20 cellular contexts compared by ENCODE assay signal in genomic region chr6:2872417-2873358, GRCh38. TPM values are rescaled to one million over a fixed set of nuclear protein-coding genes. Genes with fewer than 3 reads are reported as not detected.
DNase-seq lines count a peak whose midpoint lies in the region; TF ChIP-seq lines count a peak whose summit lies in the region.
"Had no signal": no experiment of that assay in that cellular context is flagged by ENCODE, and none has a peak within 500 bp of the region (broad histone marks: within the 10 kb centered on the region; RNA-seq: fewer than 3 reads in every experiment).

No MANE protein-coding gene starts in this region.

- H3K9me3 ChIP-seq in OCI-LY7 (ENCODE audit: low read length): peaks cover 26% of the 10 kb centered on the region
- peaks cover 0 to 5% (median 0%) of the 10 kb centered on the region in 8 donors for H3K9me3 ChIP-seq in spleen
- H3K9me3 ChIP-seq in suprapubic skin: no peaks in the 10 kb centered on the region
- H3K9me3 ChIP-seq: breast epithelium, heart right ventricle, thyroid gland had no signal

- peaks cover 16% of the 10 kb centered on the region for H3K36me3 Mint-ChIP-seq in T-helper 1 cell treated with Interleukin-12 subunit alpha and Interleukin-12 subunit beta and Interleukin-4 antibody, amounts not matched to agents 30 μg/mL and 1 μg/mL, for 36 hours (ENCODE audit: low read depth)

- H3K27ac ChIP-seq in OCI-LY7 (ENCODE audit: low read depth, low read length, poor library complexity, severe bottlenecking): peak overlapping the region; percentile 17
- peak overlapping the region in 5 of 8 donors; percentile 15 to 98 (median 95) for H3K27ac ChIP-seq in spleen
- no peak overlapping the region for H3K27ac ChIP-seq in suprapubic skin
- H3K27ac ChIP-seq: 22Rv1, breast epithelium, C4-2B, heart right ventricle, thyroid gland had no signal

- peaks cover 70% of the 10 kb centered on the region for H3K79me2 ChIP-seq in OCI-LY7 (ENCODE audit: insufficient read depth, low read depth, low read length)

- H3K27me3 ChIP-seq in spleen (replicated peaks in 1 of 7) (no peaks in the 10 kb centered on the region), suprapubic skin (no peaks in the 10 kb centered on the region)
- H3K27me3 ChIP-seq: breast epithelium, heart right ventricle, thyroid gland had no signal

- TF ChIP-seq CTCF in OCI-LY7 (conservative IDR thresholded peaks at IDR 0.05; ENCODE audit: low read length): no peak
- no peak for TF ChIP-seq CTCF in fibroblast of pulmonary artery (IDR thresholded peaks at IDR 0.05; ENCODE audit: low read length, missing control alignments)
- no peak for TF ChIP-seq CTCF in spleen (IDR thresholded peaks at IDR 0.05 in 8 of 11, conservative IDR thresholded peaks at IDR 0.05 in 3 of 11)
- no peak for TF ChIP-seq CTCF in suprapubic skin (IDR thresholded peaks at IDR 0.05)

- 58 to 76% (median 71%) methylated on average over 8 of the region's 8 CpGs for WGBS in spleen, 5 donors
- WGBS in suprapubic skin: 71% methylated on average over 8 of the region's 8 CpGs

- H3K4me3 Mint-ChIP-seq in T-helper 1 cell treated with Interleukin-12 subunit alpha and Interleukin-12 subunit beta and Interleukin-4 antibody, amounts not matched to agents 30 μg/mL and 1 μg/mL, for 36 hours: no peak overlapping the region

- TF ChIP-seq POLR2A in spleen (IDR thresholded peaks at IDR 0.05) (no peak), suprapubic skin (IDR thresholded peaks at IDR 0.05) (no peak)

- DNase-seq in T-helper 1 cell: no peak
- no peak for DNase-seq in OCI-LY7 (ENCODE audit: low spot score)
- DNase-seq in fibroblast of pulmonary artery (ENCODE audit: low read depth): peak; percentile 51
- no peak for DNase-seq in spleen
- no peak for DNase-seq in AG20443 (ENCODE audit: low spot score)
- DNase-seq in ACHN: no peak
- DNase-seq in suprapubic skin (ENCODE audit: low spot score in 2 of 2): no peak
- DNase-seq: activated CD8-positive, alpha-beta memory T cell treated with anti-CD3 and anti-CD28 coated beads, Interleukin-2, amount 50 U/mL, for 48 hours; activated naive CD4-positive, alpha-beta T cell treated with anti-CD3 and anti-CD28 coated beads, Interleukin-2, amount 50 U/mL, for 16 hours; DND-41; heart right ventricle; NCI-H1417 treated with DMSO at 0.1 percent for 48 hours; NCI-H2171 treated with DMSO at 0.1 percent for 48 hours; NCI-H82; stimulated activated CD4-positive, alpha-beta T cell treated with anti-CD3 and anti-CD28 coated beads, Interleukin-1b, Interleukin-23, amount 100 ng/mL, for 48 hours; thyroid gland had no signal

- H3K4me3 ChIP-seq in OCI-LY7 (ENCODE audit: low read depth, low read length, poor library complexity, severe bottlenecking) (no peak overlapping the region), fibroblast of pulmonary artery (replicated peaks; ENCODE audit: low read depth, low read length) (no peak overlapping the region), spleen (no peak overlapping the region), suprapubic skin (no peak overlapping the region)
- H3K4me3 ChIP-seq: breast epithelium, heart right ventricle, thyroid gland had no signal

- peaks cover 49% of the 10 kb centered on the region for H3K36me3 ChIP-seq in OCI-LY7 (ENCODE audit: insufficient read depth, low read length)
- peaks cover 0 to 8% (median 0%) of the 10 kb centered on the region in 6 donors for H3K36me3 ChIP-seq in spleen
- no peaks in the 10 kb centered on the region for H3K36me3 ChIP-seq in suprapubic skin
- H3K36me3 ChIP-seq: breast epithelium, heart right ventricle, thyroid gland had no signal

- H3K4me1 ChIP-seq in OCI-LY7 (ENCODE audit: insufficient read depth, low read length, poor library complexity, severe bottlenecking) (peaks cover 67% of the 10 kb centered on the region), spleen (peaks cover 20 to 72% (median 48%) of the 10 kb centered on the region in 6 donors), suprapubic skin (peaks cover 34% of the 10 kb centered on the region)
- H3K4me1 ChIP-seq: breast epithelium had no signal

- no TSS peak for BruUV-seq in OCI-LY7 (replicated peaks; lab: Mats Ljungman, UMichigan)

- H3K9me2 ChIP-seq in OCI-LY7 (ENCODE audit: insufficient read depth, low read length): no peaks in the 10 kb centered on the region

- no peaks in the 10 kb centered on the region for H3K27me3 Mint-ChIP-seq in T-helper 1 cell treated with Interleukin-12 subunit alpha and Interleukin-12 subunit beta and Interleukin-4 antibody, amounts not matched to agents 30 μg/mL and 1 μg/mL, for 36 hours (ENCODE audit: low read depth)

- CTCF ChIA-PET in OCI-LY7 (lab: Charles Lee; ENCODE audit: unreplicated experiment): interaction anchor here (0.6 kb wide), 1 partner anchor 19 kb away, joined by 3 read pairs; no protein-coding TSS in a partner anchor

- no peaks in the 10 kb centered on the region for H4K20me1 ChIP-seq in OCI-LY7 (ENCODE audit: insufficient read depth, low read length)

- no peak overlapping the region for H2AFZ ChIP-seq in OCI-LY7 (ENCODE audit: low read length)

- intact Hi-C loops in OCI-LY7 (cut with micrococcal nuclease; ENCODE audit: unreplicated experiment) (no loop called here), spleen (cut with DNase I; ENCODE audit: low total_unique reads) (no loop called here)

- peaks cover 40% of the 10 kb centered on the region for H3K4me1 Mint-ChIP-seq in T-helper 1 cell treated with Interleukin-12 subunit alpha and Interleukin-12 subunit beta and Interleukin-4 antibody, amounts not matched to agents 30 μg/mL and 1 μg/mL, for 36 hours (ENCODE audit: low read depth)

- H3K9me3 Mint-ChIP-seq in T-helper 1 cell treated with Interleukin-12 subunit alpha and Interleukin-12 subunit beta and Interleukin-4 antibody, amounts not matched to agents 30 μg/mL and 1 μg/mL, for 36 hours: peaks cover 11% of the 10 kb centered on the region

- H3K27ac Mint-ChIP-seq in T-helper 1 cell treated with Interleukin-12 subunit alpha and Interleukin-12 subunit beta and Interleukin-4 antibody, amounts not matched to agents 30 μg/mL and 1 μg/mL, for 36 hours: peak overlapping the region; percentile 53

- H3K4me2 ChIP-seq in OCI-LY7 (ENCODE audit: low read length): no peak overlapping the region; the same call in 1 of the 2 replicates

- TF ChIP-seq EP300 in suprapubic skin (IDR thresholded peaks at IDR 0.05): no peak

- POLR2A ChIA-PET in OCI-LY7 (lab: Charles Lee): no interaction called here

- in situ Hi-C loops in ACHN (cut with HindIII; ENCODE audit: low pct_ligation_motif_present, low pct_unique_long_range_greater_than_20kb, low sequenced_read_pairs): no loop called here

RNA-seq across cellular contexts. Expression of gene SERPINB9, which starts 30.4 kb away (rescaled TPM):
- 74.7 and 78.4 TPM in 2 replicates for total RNA-seq in OCI-LY7 (2014; rRNA removed; shearing (Covaris generic))
- total RNA-seq in OCI-LY7 (2022) (166 and 167 TPM in 2 replicates), spleen (10 to 100 TPM; 43.0 to 75.7 (median 55.4) TPM), suprapubic skin (1 to 10 TPM; 1.0 to 4.0 (median 2.5) TPM)
- 10 to 100 TPM; 16.2 to 22.4 (median 17.0) TPM for polyA plus RNA-seq in spleen

RNA-seq across cellular contexts. Expression of gene SERPINB1, which starts 31.0 kb away (rescaled TPM):
- 1.2 and 1.3 TPM in 2 replicates for total RNA-seq in OCI-LY7 (2014; rRNA removed; shearing (Covaris generic))
- total RNA-seq in OCI-LY7 (2022) (3.5 and 5.0 TPM in 2 replicates), spleen (100 to 1,000 TPM in 5 of 7 donors, 10 to 100 TPM in 2; 71.2 to 194 (median 106) TPM), suprapubic skin (10 to 100 TPM; 11.8 to 20.6 (median 16.9) TPM)
- polyA plus RNA-seq in spleen: 10 to 100 TPM; 54.9 to 64.6 (median 55.0) TPM

Comparison
In these comparisons a context has a peak if more than half of its experiments do, and no peak if none do; other contexts are left out.
1. RNA of gene SERPINB9, which starts 30.4 kb away (total RNA-seq): 74.7 to 167 TPM in OCI-LY7 and 43.0 to 75.7 TPM in spleen; 1.0 to 4.0 TPM in suprapubic skin; every median in the first group is over 4 times any median in the second.